11 cellular contexts compared by ENCODE assay signal in genomic region chr9:124911766-124912165, GRCh38. TPM values are rescaled to one million over a fixed set of nuclear protein-coding genes. Genes with fewer than 3 reads are reported as not detected.
"Had no signal": no experiment of that assay in that cellular context is flagged by ENCODE, and none has a peak within 500 bp of the region (broad histone marks: within the 10 kb centered on the region; RNA-seq: fewer than 3 reads in every experiment).

No MANE protein-coding gene starts in this region.

- H2AFZ ChIP-seq: GM23248 had no signal

- FAIRE-seq: HepG2 had no signal

- ATAC-seq: HCT116, HepG2 had no signal

- H3K27ac ChIP-seq: GM23248, HL-60 had no signal

- DNase-seq: GM23248, GOT3, H7, HFFc6 had no signal

- H3K27me3 Mint-ChIP-seq: IgD-negative memory B cell had no signal

- H3K9ac ChIP-seq: GM23248 had no signal

- H3K4me1 ChIP-seq: HAP-1 had no signal

- H3K4me3 ChIP-seq: GM23248, HAP-1 had no signal

- H3K9me3 ChIP-seq: HAP-1 had no signal

- H3K4me3 Mint-ChIP-seq: HFFc6, IgD-negative memory B cell had no signal

- H3K27ac Mint-ChIP-seq: HFFc6 had no signal

- H3K9me3 Mint-ChIP-seq: HFFc6, IgD-negative memory B cell had no signal

RNA-seq across cellular contexts. Expression of gene WDR38, which starts 58.5 kb away (rescaled TPM):
- total RNA-seq: GM23248, H4, H7, HepG2, HFFc6, HT1080 had no signal
- polyA plus RNA-seq: GM23248, HepG2, IgD-negative memory B cell had no signal
